Comparison of ENCODE assay signal across 25 cellular contexts in the genomic region with DNA sequence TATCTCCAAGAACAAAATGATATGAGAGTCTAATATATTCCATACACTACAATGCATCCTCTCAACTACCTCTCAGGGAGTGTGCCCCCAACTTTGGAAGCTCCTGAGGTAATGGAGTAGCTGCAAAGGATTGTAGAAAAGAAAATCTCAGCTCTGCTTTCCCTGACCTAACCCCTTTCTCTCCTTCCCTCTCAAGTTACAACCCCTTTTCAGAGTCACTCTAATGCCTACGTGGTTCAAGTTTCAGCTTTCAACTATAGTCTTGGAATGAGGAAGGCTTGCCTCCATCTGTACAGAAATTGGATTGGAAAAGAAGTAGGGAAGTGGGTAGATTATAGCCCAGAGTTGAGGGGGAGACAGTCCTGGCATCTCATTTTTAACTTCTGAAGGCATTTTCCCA.
"Had no signal": no experiment of that assay in that cellular context is flagged by ENCODE, and none has a peak within 500 bp of the region (broad histone marks: within the 10 kb centered on the region; RNA-seq: fewer than 3 reads in every experiment).

No MANE protein-coding gene starts in this region.

- H3K27me3 ChIP-seq: body of pancreas, cardiac muscle cell, neutrophil, ovary, right atrium auricular region, upper lobe of right lung had no signal

- H3K4me1 ChIP-seq: body of pancreas, left ventricle myocardium inferior, psoas muscle, right atrium auricular region, upper lobe of right lung had no signal

- DNase-seq: activated CD4-positive, alpha-beta T cell treated with anti-CD3 and anti-CD28 coated beads for 1 hour; activated CD4-positive, alpha-beta T cell treated with anti-CD3 and anti-CD28 coated beads, Interleukin-2, amount 50 U/mL, for 1 hour; activated CD8-positive, alpha-beta T cell treated with anti-CD3 and anti-CD28 coated beads, Interleukin-2, amount 10 ng/mL, durations not matched to agents 7 days and 5 days; activated gamma-delta T cell; activated naive CD4-positive, alpha-beta T cell treated with anti-CD3 and anti-CD28 coated beads, Interleukin-2, amount 50 U/mL, for 16 hours; activated naive CD8-positive, alpha-beta T cell treated with anti-CD3 and anti-CD28 coated beads, Interleukin-2, amount 50 U/mL, for 24 hours; anterior cingulate cortex; body of pancreas; effector CD4-positive, alpha-beta T cell; immature natural killer cell; kidney glomerular epithelial cell; left ventricle myocardium inferior; naive thymus-derived CD8-positive, alpha-beta T cell; ovary; psoas muscle; stimulated activated CD4-positive, alpha-beta T cell treated with anti-CD3 and anti-CD28 coated beads, Interleukin-12 subunit alpha, Interleukin-12 subunit beta, amount 100 ng/mL, for 4 hours; stimulated activated CD4-positive, alpha-beta T cell treated with anti-CD3 and anti-CD28 coated beads, Interleukin-4, amount 100 ng/mL, for 4 hours; stimulated activated naive CD8-positive, alpha-beta T cell treated with anti-CD3 and anti-CD28 coated beads, Interleukin-15, Interleukin-2, amounts not matched to agents 100 U/mL and 50 U/mL, for 24 hours; upper lobe of right lung; WERI-Rb-1 had no signal

- H3K36me3 ChIP-seq: cardiac muscle cell, left ventricle myocardium inferior, neutrophil, ovary, right atrium auricular region, upper lobe of right lung, WERI-Rb-1 had no signal

- H3K4me3 ChIP-seq: body of pancreas, cardiac muscle cell, left ventricle myocardium inferior, ovary, psoas muscle, right atrium auricular region, upper lobe of right lung had no signal

- H3K27ac ChIP-seq: body of pancreas, cardiac muscle cell, left ventricle myocardium inferior, neutrophil, ovary, psoas muscle, right atrium auricular region, upper lobe of right lung, WERI-Rb-1 had no signal

- FAIRE-seq: endometrium, TTC549 had no signal

- H3K9me3 ChIP-seq: body of pancreas, left ventricle myocardium inferior, neutrophil, ovary, psoas muscle, right atrium auricular region, upper lobe of right lung had no signal
